ENCODE assay signal across 1 cellular context in the genomic region with DNA sequence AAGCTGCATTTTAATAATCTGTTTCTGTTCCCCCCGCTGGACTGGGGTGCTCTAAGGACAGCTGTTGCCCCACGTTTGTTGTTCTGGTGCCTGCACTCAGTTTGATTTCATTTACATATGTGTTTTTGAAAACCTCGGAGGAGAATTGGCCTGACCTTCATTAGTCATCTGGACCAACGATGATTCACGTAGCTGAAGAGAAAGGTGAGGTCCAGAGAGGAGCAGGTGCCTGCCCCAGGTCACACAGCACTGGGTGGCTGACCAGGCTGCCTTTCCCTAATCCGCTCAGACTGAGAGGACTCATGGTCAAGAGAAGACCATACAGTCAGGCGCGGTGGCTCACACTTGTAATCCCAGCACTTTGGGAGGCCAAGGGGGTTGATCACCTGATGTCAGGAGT.
TF ChIP-seq lines count a peak whose summit lies in the region.

No MANE protein-coding gene starts in this region.

TF ChIP-seq in IMR-90, 13 proteins besides CTCF, POLR2A, EP300 and RAD21:
- TF ChIP-seq MXI1 (IDR thresholded peaks at IDR 0.05; ENCODE audit: borderline replicate concordance, low read depth, low read length) = no peak
- no peak for TF ChIP-seq USF2 (IDR thresholded peaks at IDR 0.05; ENCODE audit: low read depth, low read length)
- TF ChIP-seq, protein P1, sequence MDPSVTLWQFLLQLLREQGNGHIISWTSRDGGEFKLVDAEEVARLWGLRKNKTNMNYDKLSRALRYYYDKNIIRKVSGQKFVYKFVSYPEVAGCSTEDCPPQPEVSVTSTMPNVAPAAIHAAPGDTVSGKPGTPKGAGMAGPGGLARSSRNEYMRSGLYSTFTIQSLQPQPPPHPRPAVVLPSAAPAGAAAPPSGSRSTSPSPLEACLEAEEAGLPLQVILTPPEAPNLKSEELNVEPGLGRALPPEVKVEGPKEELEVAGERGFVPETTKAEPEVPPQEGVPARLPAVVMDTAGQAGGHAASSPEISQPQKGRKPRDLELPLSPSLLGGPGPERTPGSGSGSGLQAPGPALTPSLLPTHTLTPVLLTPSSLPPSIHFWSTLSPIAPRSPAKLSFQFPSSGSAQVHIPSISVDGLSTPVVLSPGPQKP (IDR thresholded peaks at IDR 0.05; ENCODE audit: borderline replicate concordance, low read depth, low read length) = no peak
- TF ChIP-seq BHLHE40 (IDR thresholded peaks at IDR 0.05; ENCODE audit: low read depth, low read length) = no peak
- TF ChIP-seq MAZ (IDR thresholded peaks at IDR 0.05; ENCODE audit: borderline replicate concordance, low read depth, low read length) = no peak
- TF ChIP-seq MAFK (IDR thresholded peaks at IDR 0.05; ENCODE audit: low read depth, low read length) = no peak
- no peak for TF ChIP-seq FOS (IDR thresholded peaks at IDR 0.05; ENCODE audit: low read depth, low read length)
- TF ChIP-seq RCOR1 (IDR thresholded peaks at IDR 0.05; ENCODE audit: insufficient replicate concordance, low read length) = no peak
- TF ChIP-seq NFE2L2 (IDR thresholded peaks at IDR 0.05; ENCODE audit: low read depth, low read length) = no peak
- no peak for TF ChIP-seq CEBPB (IDR thresholded peaks at IDR 0.05; ENCODE audit: low read depth, low read length)
- no peak for TF ChIP-seq SMC3 (IDR thresholded peaks at IDR 0.05; ENCODE audit: low read depth, low read length)
- TF ChIP-seq RFX5 (IDR thresholded peaks at IDR 0.05; ENCODE audit: low read depth, low read length) = no peak
- TF ChIP-seq CHD1 (IDR thresholded peaks at IDR 0.05; ENCODE audit: low read depth, low read length) = no peak
